Comparison of ENCODE assay signal across 8 cellular contexts in the genomic region with DNA sequence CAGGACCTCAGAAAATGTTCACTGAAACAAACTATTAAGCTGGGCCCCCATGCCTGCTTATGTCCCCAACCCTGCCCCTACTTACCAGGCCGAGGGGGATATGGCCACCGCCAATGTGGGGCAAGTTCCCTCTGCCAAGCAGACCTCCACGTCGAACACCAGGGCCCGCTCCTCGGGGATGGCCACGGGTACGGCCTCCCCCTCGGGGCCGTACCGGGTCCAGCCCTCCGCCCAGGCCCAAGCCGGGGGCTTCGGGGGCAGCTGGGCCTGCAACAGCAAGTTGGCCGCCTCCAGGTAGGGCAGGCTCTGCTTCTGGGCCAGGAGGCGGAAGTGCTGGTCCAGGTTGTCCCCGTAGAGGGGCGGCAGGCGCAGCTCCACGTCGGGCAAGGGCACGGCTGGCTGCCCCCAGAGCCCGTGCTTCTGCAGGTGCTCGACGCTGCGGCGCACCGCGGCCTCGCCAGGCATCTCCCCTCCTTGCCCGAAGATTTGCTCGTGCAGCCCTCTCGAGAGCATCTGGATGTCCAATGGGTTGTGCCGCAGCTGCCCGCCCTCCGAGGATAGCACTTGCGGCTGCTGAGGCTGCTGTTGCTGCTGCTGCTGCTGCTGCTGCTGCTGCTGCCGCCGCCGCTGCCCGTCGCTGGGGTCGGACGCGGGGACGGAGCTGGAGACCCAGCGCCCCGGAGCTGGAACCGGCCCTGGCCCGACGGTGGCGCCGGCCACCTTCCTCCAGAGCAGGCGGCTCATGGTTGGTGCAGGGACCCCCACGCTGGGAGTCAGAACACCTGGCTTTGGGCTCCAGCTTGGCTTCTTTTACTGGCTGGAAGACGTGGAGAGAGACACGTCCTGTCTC. TPM values are rescaled to one million over a fixed set of nuclear protein-coding genes. Genes with fewer than 3 reads are reported as not detected.
DNase-seq lines count a peak whose midpoint lies in the region; ATAC-seq and TF ChIP-seq lines count a peak whose summit lies in the region.

No MANE protein-coding gene starts in this region.

- H3K4me3 Mint-ChIP-seq in CD8-positive, alpha-beta T cell, result peak overlapping the region; percentile 78
- peak overlapping the region; percentile 79 for H3K4me3 Mint-ChIP-seq in endodermal cell

- POLR2A ChIA-PET in CD8-positive, alpha-beta T cell (lab: Charles Lee), result interaction anchor here (2.0 to 4.4 kb wide), 2 partner anchors 10 to 89 kb away, joined by 12 to 28 read pairs; a partner anchor contains a TSS

- H3K27me3 ChIP-seq in CD8-positive, alpha-beta T cell (ENCODE audit: insufficient read depth, low read length), result no peaks in the 10 kb centered on the region
- H3K27me3 ChIP-seq in NT2/D1 (ENCODE audit: insufficient read depth, insufficient read length) (peaks cover 12% of the 10 kb centered on the region), endodermal cell (ENCODE audit: control insufficient read depth, insufficient read depth, low read length, poor library complexity, severe bottlenecking) (peaks cover 18% of the 10 kb centered on the region), neutrophil (peaks cover 33% of the 10 kb centered on the region)

- H3K4me1 Mint-ChIP-seq in CD8-positive, alpha-beta T cell (ENCODE audit: low read depth), result peaks cover 55% of the 10 kb centered on the region
- H3K4me1 Mint-ChIP-seq in endodermal cell, result peaks cover 9% of the 10 kb centered on the region

- no peaks in the 10 kb centered on the region for H3K27me3 Mint-ChIP-seq in CD8-positive, alpha-beta T cell (ENCODE audit: low read depth)
- H3K27me3 Mint-ChIP-seq in endodermal cell (ENCODE audit: insufficient read depth), result peaks cover 30% of the 10 kb centered on the region

- H3K9ac ChIP-seq in NT2/D1 (ENCODE audit: insufficient read length, low read depth) (peak overlapping the region; percentile 96), endodermal cell (ENCODE audit: extremely low read depth, low read length, poor library complexity, severe bottlenecking) (peak overlapping the region; percentile 65)

- no peak for ATAC-seq in CD8-positive, alpha-beta T cell
- ATAC-seq in GM21381 (IDR thresholded peaks at IDR 0.05; ENCODE audit: unreplicated experiment), result no peak

- intact Hi-C loops in CD8-positive, alpha-beta T cell (cut with DNase I, micrococcal nuclease), result loop anchor here (1.0 to 10.0 kb wide), 9 partner anchors 18 to 1662 kb away; a partner anchor contains a TSS

- peak overlapping the region; percentile 66 for H3K27ac Mint-ChIP-seq in CD8-positive, alpha-beta T cell
- H3K27ac Mint-ChIP-seq in endodermal cell, result no peak overlapping the region

- peaks cover 37% of the 10 kb centered on the region for H3K36me3 ChIP-seq in CD8-positive, alpha-beta T cell (ENCODE audit: insufficient read depth, low read length)
- H3K36me3 ChIP-seq in NT2/D1 (ENCODE audit: insufficient read depth, insufficient read length, low read length) (peaks cover 55% of the 10 kb centered on the region), endodermal cell (ENCODE audit: control insufficient read depth, insufficient read depth, low read length) (peaks cover 48% of the 10 kb centered on the region), neutrophil (peaks cover 54% of the 10 kb centered on the region)

- peaks cover 71% of the 10 kb centered on the region for H3K4me1 ChIP-seq in CD8-positive, alpha-beta T cell (ENCODE audit: insufficient read depth, low read length)
- peaks cover 2% of the 10 kb centered on the region for H3K4me1 ChIP-seq in NT2/D1 (ENCODE audit: insufficient read depth, insufficient read length)
- H3K4me1 ChIP-seq in endodermal cell (ENCODE audit: control insufficient read depth, insufficient read depth, low read length), result peaks cover 16% of the 10 kb centered on the region
- H3K4me1 ChIP-seq in neutrophil (ENCODE audit: control insufficient read depth in 1 of 2, insufficient read depth in 1 of 2, low read depth in 1 of 2, low read length in 1 of 2), result peaks cover 12 to 25% of the 10 kb centered on the region in 2 experiments

- WGBS in endodermal cell (ENCODE audit: insufficient coverage in 1 of 2, insufficient read length in 1 of 2), 2 experiments, result 89 to 93% methylated on average over 31 to 57 of the region's 57 CpGs

- in situ Hi-C loops in ACHN (cut with HindIII; ENCODE audit: low pct_ligation_motif_present, low pct_unique_long_range_greater_than_20kb, low sequenced_read_pairs), result no loop called here

- peak overlapping the region; percentile 76 for H3K27ac ChIP-seq in CD8-positive, alpha-beta T cell (ENCODE audit: low read depth, low read length)
- H3K27ac ChIP-seq in endodermal cell (ENCODE audit: low read depth, low read length) (no peak overlapping the region), neutrophil (peak overlapping the region; percentile 96)

- H3K4me3 ChIP-seq in CD8-positive, alpha-beta T cell (ENCODE audit: low read depth, low read length), result peak overlapping the region; percentile 57
- H3K4me3 ChIP-seq in NT2/D1 (ENCODE audit: insufficient read length, low read depth) (peak overlapping the region; percentile 94), endodermal cell (ENCODE audit: low read length) (peak overlapping the region; percentile 91), neutrophil (ENCODE audit: low read depth in 1 of 2, low read length in 1 of 2) (peak overlapping the region; percentile 76 to 82)

- no peak for TF ChIP-seq CTCF in CD8-positive, alpha-beta T cell (IDR thresholded peaks at IDR 0.05)
- no peak for TF ChIP-seq CTCF in endodermal cell (conservative IDR thresholded peaks at IDR 0.05)
- TF ChIP-seq CTCF in neutrophil (IDR thresholded peaks at IDR 0.05), result no peak

- no peaks in the 10 kb centered on the region for H3K9me3 Mint-ChIP-seq in CD8-positive, alpha-beta T cell
- H3K9me3 Mint-ChIP-seq in endodermal cell, result no peaks in the 10 kb centered on the region

- H3K9me3 ChIP-seq in CD8-positive, alpha-beta T cell (ENCODE audit: low read length), result no peaks in the 10 kb centered on the region
- H3K9me3 ChIP-seq in NT2/D1 (ENCODE audit: insufficient read depth, low read length) (no peaks in the 10 kb centered on the region), endodermal cell (ENCODE audit: control insufficient read depth, low read length) (no peaks in the 10 kb centered on the region), neutrophil (no peaks in the 10 kb centered on the region)

- CTCF ChIA-PET in CD8-positive, alpha-beta T cell (lab: Charles Lee), result interaction anchor here (0.8 to 1.4 kb wide), 4 partner anchors 16 to 126 kb away, joined by 3 to 5 read pairs (median 4); no protein-coding TSS in a partner anchor

- no peak for DNase-seq in CD8-positive, alpha-beta T cell
- DNase-seq in NT2/D1 (ENCODE audit: low read depth, low spot score), result no peak
- peak; percentile 66 for DNase-seq in endodermal cell
- no peak for DNase-seq in GM19240 (ENCODE audit: insufficient read length, low spot score)
- no peak for DNase-seq in NCI-H345 treated with DMSO at 0.1 percent for 48 hours (lab: John Stamatoyannopoulos, UW; ENCODE audit: unreplicated experiment)
- DNase-seq in ACHN, result no peak

- peaks cover 57% of the 10 kb centered on the region for H3K36me3 Mint-ChIP-seq in CD8-positive, alpha-beta T cell
- H3K36me3 Mint-ChIP-seq in endodermal cell (ENCODE audit: low read depth), result peaks cover 40% of the 10 kb centered on the region

RNA-seq across cellular contexts. Expression of a gene that starts 1.4 kb away (rescaled TPM):
- total RNA-seq in CD8-positive, alpha-beta T cell, result 100 to 1,000 TPM; 147 to 158 TPM
- total RNA-seq in endodermal cell, result 10 to 100 TPM; 55.3 to 60.2 TPM
- polyA plus RNA-seq in endodermal cell (2013, experiment 1 of 2), result 39.6 TPM
- 40.7 TPM for polyA plus RNA-seq in endodermal cell (2013, experiment 2 of 2)
